Comparison of ENCODE assay signal across 2 cellular contexts in the genomic region with DNA sequence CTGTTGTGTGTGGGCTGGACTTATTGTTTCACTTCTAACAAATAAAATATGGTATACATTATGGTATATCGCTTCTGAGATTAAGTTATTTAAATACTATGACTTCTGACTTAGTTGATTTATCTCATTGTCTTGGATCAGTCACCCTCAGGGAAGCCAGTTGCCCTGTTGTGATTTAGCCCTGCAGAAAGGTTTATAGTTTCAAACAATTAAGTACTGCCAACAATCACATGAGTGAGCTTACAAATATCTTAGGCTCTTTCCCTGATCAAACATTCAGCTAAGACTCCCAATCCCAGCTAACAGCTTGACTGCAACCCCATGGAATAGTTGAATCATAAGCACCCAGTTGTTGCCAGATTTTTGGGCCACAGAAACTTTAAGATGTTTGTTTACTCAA.
TF ChIP-seq lines count a peak whose summit lies in the region.

No MANE protein-coding gene starts in this region.

TF ChIP-seq in SK-N-SH, 30 proteins besides CTCF, POLR2A, EP300 and RAD21:
- no peak for TF ChIP-seq JUND (IDR thresholded peaks at IDR 0.05)
- TF ChIP-seq MXI1 (IDR thresholded peaks at IDR 0.05; ENCODE audit: low read depth, low read length) = no peak
- TF ChIP-seq RCOR1 (IDR thresholded peaks at IDR 0.05; ENCODE audit: low read length) = no peak
- TF ChIP-seq, protein P1, sequence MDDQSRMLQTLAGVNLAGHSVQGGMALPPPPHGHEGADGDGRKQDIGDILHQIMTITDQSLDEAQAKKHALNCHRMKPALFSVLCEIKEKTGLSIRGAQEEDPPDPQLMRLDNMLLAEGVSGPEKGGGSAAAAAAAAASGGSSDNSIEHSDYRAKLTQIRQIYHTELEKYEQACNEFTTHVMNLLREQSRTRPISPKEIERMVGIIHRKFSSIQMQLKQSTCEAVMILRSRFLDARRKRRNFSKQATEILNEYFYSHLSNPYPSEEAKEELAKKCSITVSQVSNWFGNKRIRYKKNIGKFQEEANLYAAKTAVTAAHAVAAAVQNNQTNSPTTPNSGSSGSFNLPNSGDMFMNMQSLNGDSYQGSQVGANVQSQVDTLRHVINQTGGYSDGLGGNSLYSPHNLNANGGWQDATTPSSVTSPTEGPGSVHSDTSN (IDR thresholded peaks at IDR 0.05) = no peak
- TF ChIP-seq GATA2 (CRISPR knock-in tag; IDR thresholded peaks at IDR 0.05) = no peak
- no peak for TF ChIP-seq FOXM1 (IDR thresholded peaks at IDR 0.05; ENCODE audit: low read depth)
- TF ChIP-seq YY1 (IDR thresholded peaks at IDR 0.05; ENCODE audit: low read depth) = no peak
- TF ChIP-seq FOSL2 (IDR thresholded peaks at IDR 0.05; ENCODE audit: borderline replicate concordance, low read depth) = no peak
TF ChIP-seq in SK-N-SH: peak in this region for 0.

TF ChIP-seq in SK-N-SH treated with all-trans-retinoic acid at 6 μM for 48 hours, 23 proteins besides CTCF, POLR2A, EP300 and RAD21:
- TF ChIP-seq POU6F1 (CRISPR knock-in tag; IDR thresholded peaks at IDR 0.05; ENCODE audit: borderline replicate concordance, low read depth) (no peak), SNAI2 (CRISPR knock-in tag; IDR thresholded peaks at IDR 0.05) (no peak), OSR1 (CRISPR knock-in tag; IDR thresholded peaks at IDR 0.05) (no peak), ISL1 (CRISPR knock-in tag; IDR thresholded peaks at IDR 0.05) (no peak), ZNF70 (CRISPR knock-in tag; IDR thresholded peaks at IDR 0.05) (no peak), BACH2 (CRISPR knock-in tag; IDR thresholded peaks at IDR 0.05; ENCODE audit: borderline replicate concordance) (no peak), ARNTL (CRISPR knock-in tag; IDR thresholded peaks at IDR 0.05; ENCODE audit: borderline replicate concordance, low read depth) (no peak)
- TF ChIP-seq, protein P2, sequence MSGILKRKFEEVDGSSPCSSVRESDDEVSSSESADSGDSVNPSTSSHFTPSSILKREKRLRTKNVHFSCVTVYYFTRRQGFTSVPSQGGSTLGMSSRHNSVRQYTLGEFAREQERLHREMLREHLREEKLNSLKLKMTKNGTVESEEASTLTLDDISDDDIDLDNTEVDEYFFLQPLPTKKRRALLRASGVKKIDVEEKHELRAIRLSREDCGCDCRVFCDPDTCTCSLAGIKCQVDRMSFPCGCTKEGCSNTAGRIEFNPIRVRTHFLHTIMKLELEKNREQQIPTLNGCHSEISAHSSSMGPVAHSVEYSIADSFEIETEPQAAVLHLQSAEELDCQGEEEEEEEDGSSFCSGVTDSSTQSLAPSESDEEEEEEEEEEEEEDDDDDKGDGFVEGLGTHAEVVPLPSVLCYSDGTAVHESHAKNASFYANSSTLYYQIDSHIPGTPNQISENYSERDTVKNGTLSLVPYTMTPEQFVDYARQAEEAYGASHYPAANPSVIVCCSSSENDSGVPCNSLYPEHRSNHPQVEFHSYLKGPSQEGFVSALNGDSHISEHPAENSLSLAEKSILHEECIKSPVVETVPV (CRISPR knock-in tag; IDR thresholded peaks at IDR 0.05) = no peak
